In the genomic region with DNA sequence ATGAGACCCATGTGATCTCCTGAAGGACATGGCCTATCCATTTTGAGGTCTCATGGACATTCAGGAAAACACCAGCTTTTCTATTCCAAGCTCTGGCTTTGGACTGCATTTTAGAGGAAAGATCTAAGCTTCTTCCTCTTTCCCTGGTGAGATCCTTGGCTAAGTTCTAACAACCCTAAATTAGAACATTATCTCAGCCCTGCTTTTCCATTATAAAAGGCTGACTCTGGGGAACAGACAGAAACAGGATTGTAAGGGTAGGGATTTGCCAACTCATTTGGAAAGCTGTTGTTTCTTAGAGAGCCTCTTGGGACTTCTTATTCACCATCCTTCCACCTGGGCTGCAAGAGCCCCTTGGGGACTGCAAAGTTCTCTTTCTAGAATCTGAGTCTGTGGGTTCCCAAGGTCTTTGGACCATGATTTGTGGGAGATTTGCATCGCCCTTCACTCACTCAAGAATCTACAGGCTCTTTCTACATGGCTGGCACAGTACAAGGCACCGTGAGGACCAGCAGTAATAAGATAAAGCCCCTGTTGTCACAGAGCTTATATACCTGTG, we compare ENCODE assay signal across 18 cellular contexts.
DNase-seq lines count a peak whose midpoint lies in the region; ATAC-seq and TF ChIP-seq lines count a peak whose summit lies in the region.
"Had no signal": no experiment of that assay in that cellular context is flagged by ENCODE, and none has a peak within 500 bp of the region (broad histone marks: within the 10 kb centered on the region; RNA-seq: fewer than 3 reads in every experiment).

No MANE protein-coding gene starts in this region.

- no peak for TF ChIP-seq CTCF in left ventricle myocardium inferior (IDR thresholded peaks at IDR 0.05; ENCODE audit: borderline replicate concordance)
- no peak for TF ChIP-seq CTCF in ascending aorta (IDR thresholded peaks at IDR 0.05)
- TF ChIP-seq CTCF in thoracic aorta (IDR thresholded peaks at IDR 0.05), result no peak
- TF ChIP-seq CTCF in ovary (IDR thresholded peaks at IDR 0.05), result no peak

- ATAC-seq in Right ventricle myocardium superior (ENCODE audit: poor library complexity) (peak; percentile 54), thoracic aorta (ENCODE audit: insufficient number of reproducible peaks, low FRiP score, low read depth) (peak; percentile 75)
- no peak for ATAC-seq in activated T-cell treated with anti-CD3 and anti-CD28 coated beads, Interleukin-2, amount 50 U/mL, for 4 hours

- H3K27me3 ChIP-seq in left ventricle myocardium inferior (ENCODE audit: low read depth), result no peaks in the 10 kb centered on the region
- no peaks in the 10 kb centered on the region for H3K27me3 ChIP-seq in ascending aorta
- H3K27me3 ChIP-seq in muscle layer of colon (ENCODE audit: control insufficient read depth in 1 of 2, insufficient read depth in 2 of 2, low read length in 2 of 2), result no peaks in the 10 kb centered on the region
- no peaks in the 10 kb centered on the region for H3K27me3 ChIP-seq in thoracic aorta (replicated peaks; ENCODE audit: insufficient read depth)
- no peaks in the 10 kb centered on the region for H3K27me3 ChIP-seq in ovary

- H3K9ac ChIP-seq in muscle layer of colon (ENCODE audit: low read length), result no peak overlapping the region

- 85 to 97% (median 93%) methylated on average over 2 of the region's 2 CpGs for WGBS in ovary, 3 donors

- H3K36me3 ChIP-seq in left ventricle myocardium inferior (no peaks in the 10 kb centered on the region), ascending aorta (no peaks in the 10 kb centered on the region), muscle layer of colon (ENCODE audit: insufficient read depth, low read length) (no peaks in the 10 kb centered on the region), thoracic aorta (no peaks in the 10 kb centered on the region), ovary (no peaks in the 10 kb centered on the region)

- no peaks in the 10 kb centered on the region for H3K27me3 Mint-ChIP-seq in activated T-cell treated with anti-CD3 and anti-CD28 coated beads, Interleukin-2, amount 50 U/mL, for 4 hours (ENCODE audit: low read depth)

- H3K9me3 Mint-ChIP-seq in activated T-cell treated with anti-CD3 and anti-CD28 coated beads, Interleukin-2, amount 50 U/mL, for 4 hours, result peaks cover 8% of the 10 kb centered on the region

- no peak for TF ChIP-seq POLR2A in ovary (IDR thresholded peaks at IDR 0.05)

- DNase-seq in Right ventricle myocardium superior, result no peak
- no peak for DNase-seq in left ventricle myocardium inferior
- DNase-seq in ascending aorta (ENCODE audit: low spot score in 2 of 2), result no peak
- DNase-seq in thoracic aorta (ENCODE audit: low spot score), result no peak
- DNase-seq in ovary, result no peak
- no peak for DNase-seq in activated T-cell treated with anti-CD3 and anti-CD28 coated beads, Interleukin-2, amount 50 U/mL, for 4 hours
- no peak for DNase-seq in hepatic stellate cell (ENCODE audit: low spot score)
- DNase-seq: 8988T; DMS53; HCEC 1CT; MV-4-11; NCI-H1436 treated with DMSO at 0.1 percent for 48 hours; NCI-H2081; NCI-H2227 treated with DMSO at 0.1 percent for 48 hours; NCI-H526 treated with DMSO at 0.1 percent for 48 hours; NK-92 treated with Interleukin-12 subunit alpha and Interleukin-12 subunit beta, amount 100 ng/mL, for 24 hours had no signal

- no peak overlapping the region for H3K4me3 ChIP-seq in left ventricle myocardium inferior
- no peak overlapping the region for H3K4me3 ChIP-seq in ascending aorta
- H3K4me3 ChIP-seq in muscle layer of colon (ENCODE audit: low read depth in 1 of 2, low read length in 2 of 2), result no peak overlapping the region
- no peak overlapping the region for H3K4me3 ChIP-seq in thoracic aorta
- no peak overlapping the region for H3K4me3 ChIP-seq in ovary

- H3K4me3 Mint-ChIP-seq in activated T-cell treated with anti-CD3 and anti-CD28 coated beads, Interleukin-2, amount 50 U/mL, for 4 hours, result no peak overlapping the region

- H3K9me3 ChIP-seq in left ventricle myocardium inferior (replicated peaks), result peaks cover 10% of the 10 kb centered on the region
- no peaks in the 10 kb centered on the region for H3K9me3 ChIP-seq in ascending aorta
- no peaks in the 10 kb centered on the region for H3K9me3 ChIP-seq in muscle layer of colon (ENCODE audit: low read length)
- H3K9me3 ChIP-seq in thoracic aorta, result no peaks in the 10 kb centered on the region
- H3K9me3 ChIP-seq in ovary, result no peaks in the 10 kb centered on the region

- no peaks in the 10 kb centered on the region for H3K4me1 Mint-ChIP-seq in activated T-cell treated with anti-CD3 and anti-CD28 coated beads, Interleukin-2, amount 50 U/mL, for 4 hours (ENCODE audit: low read depth)

- intact Hi-C loops in Right ventricle myocardium superior (cut with DNase I) (no loop called here), left ventricle myocardium inferior (cut with micrococcal nuclease) (no loop called here), ascending aorta (cut with DNase I) (loop anchor here (2.0 kb wide), 1 partner anchor 45 kb away; no protein-coding TSS in a partner anchor), ovary (cut with DNase I) (no loop called here)

- no peak for TF ChIP-seq EP300 in ovary (IDR thresholded peaks at IDR 0.05)

- H3K4me1 ChIP-seq in left ventricle myocardium inferior (peaks cover 23% of the 10 kb centered on the region), ascending aorta (peaks cover 8 to 18% of the 10 kb centered on the region in 2 donors), muscle layer of colon (ENCODE audit: insufficient read depth, low read length) (peaks cover 18% of the 10 kb centered on the region), thoracic aorta (ENCODE audit: control insufficient read depth in 1 of 2, low read depth in 2 of 2) (peaks cover 20 to 34% of the 10 kb centered on the region in 2 donors), ovary (ENCODE audit: insufficient read depth) (no peaks in the 10 kb centered on the region)

- H3K36me3 Mint-ChIP-seq in activated T-cell treated with anti-CD3 and anti-CD28 coated beads, Interleukin-2, amount 50 U/mL, for 4 hours (ENCODE audit: insufficient read depth), result no peaks in the 10 kb centered on the region

- H3K27ac ChIP-seq in left ventricle myocardium inferior (replicated peaks) (no peak overlapping the region), ascending aorta (peak overlapping the region; percentile 79 to 88), muscle layer of colon (ENCODE audit: low read depth, low read length) (peak overlapping the region; percentile 2), thoracic aorta (peak overlapping the region; percentile 66 to 92), ovary (no peak overlapping the region)
- H3K27ac ChIP-seq: C4-2B had no signal

Comparison
In these comparisons a context has a peak if more than half of its experiments do, and no peak if none do; other contexts are left out.
1. ATAC-seq: peak in Right ventricle myocardium superior (single experiment) and thoracic aorta (single experiment); none in activated T-cell treated with anti-CD3 and anti-CD28 coated beads, Interleukin-2, amount 50 U/mL, for 4 hours (0 of 2).
2. H3K27ac ChIP-seq: peak in ascending aorta (2 of 2), muscle layer of colon (single experiment) and thoracic aorta (2 of 2); none in left ventricle myocardium inferior (single experiment) and ovary (0 of 2).